Comparison of ENCODE assay signal across 23 cellular contexts in genomic region chr10:98921381-98921780, GRCh38.
DNase-seq lines count a peak whose midpoint lies in the region; ATAC-seq and TF ChIP-seq lines count a peak whose summit lies in the region.
"Had no signal": no experiment of that assay in that cellular context is flagged by ENCODE, and none has a peak within 500 bp of the region (broad histone marks: within the 10 kb centered on the region; RNA-seq: fewer than 3 reads in every experiment).

No MANE protein-coding gene starts in this region.

- H3K79me2 ChIP-seq in hepatocyte = no peaks in the 10 kb centered on the region

- no peak overlapping the region for H3K4me3 ChIP-seq in cardiac muscle cell
- no peak overlapping the region for H3K4me3 ChIP-seq in hepatocyte
- H3K4me3 ChIP-seq in vagina = no peak overlapping the region
- no peak overlapping the region for H3K4me3 ChIP-seq in left lung
- H3K4me3 ChIP-seq: MG63 had no signal

- H3K9me2 ChIP-seq in hepatocyte (replicated peaks; ENCODE audit: insufficient read depth) = no peaks in the 10 kb centered on the region

- H3K9me3 ChIP-seq in cardiac muscle cell (ENCODE audit: low read depth) (no peaks in the 10 kb centered on the region), hepatocyte (ENCODE audit: low read depth) (no peaks in the 10 kb centered on the region), vagina (no peaks in the 10 kb centered on the region), left lung (no peaks in the 10 kb centered on the region)
- H3K9me3 ChIP-seq: MG63 had no signal

- WGBS in hepatocyte (ENCODE audit: low lambda C conversion rate, missing lambda C conversion rate) = 53% methylated on average over 2 of the region's 2 CpGs

- no peak for TF ChIP-seq CTCF in cardiac muscle cell (IDR thresholded peaks at IDR 0.05; ENCODE audit: low read depth, low read length)
- no peak for TF ChIP-seq CTCF in hepatocyte (IDR thresholded peaks at IDR 0.05; ENCODE audit: poor library complexity)
- no peak for TF ChIP-seq CTCF in vagina (IDR thresholded peaks at IDR 0.05)
- TF ChIP-seq CTCF in left lung (IDR thresholded peaks at IDR 0.05) = no peak

- no peak overlapping the region for H2AFZ ChIP-seq in hepatocyte

- H4K20me1 ChIP-seq in hepatocyte (ENCODE audit: insufficient read depth, poor library complexity, severe bottlenecking) = no peaks in the 10 kb centered on the region

- peaks cover 22% of the 10 kb centered on the region for H3K4me1 ChIP-seq in cardiac muscle cell (ENCODE audit: low read depth)
- H3K4me1 ChIP-seq in hepatocyte (ENCODE audit: insufficient read depth) = peaks cover under 1% of the 10 kb centered on the region
- peaks cover 9% of the 10 kb centered on the region for H3K4me1 ChIP-seq in vagina
- no peaks in the 10 kb centered on the region for H3K4me1 ChIP-seq in left lung

- ATAC-seq in Right ventricle myocardium inferior (no peak), left lung (no peak)
- ATAC-seq: Panc1 had no signal

- DNase-seq in cardiac muscle cell (ENCODE audit: low read depth in 1 of 2, low spot score in 1 of 2) (no peak), Right ventricle myocardium inferior (ENCODE audit: missing footprints) (no peak), OCI-M1 (lab: John Stamatoyannopoulos, UW) (peak; percentile 66), hepatocyte (ENCODE audit: low spot score) (no peak), vagina (ENCODE audit: extremely low spot score in 2 of 2) (no peak), left lung (no peak)
- DNase-seq in activated CD8-positive, alpha-beta memory T cell treated with anti-CD3 and anti-CD28 coated beads for 24 hours = no peak
- DNase-seq in activated CD4-positive, CD25-positive, alpha-beta regulatory T cell treated with anti-CD3 and anti-CD28 coated beads, Interleukin-2, amount 50 U/mL, for 72 hours = no peak
- DNase-seq: AML-193; C1 segment of cervical spinal cord; Calu3; CD8-positive, alpha-beta memory T cell; DMS53; EL; GF-D8; H7; NCI-H1048; NCI-H1417 treated with DMSO at 0.1 percent for 48 hours; NCI-H187; NCI-H446 treated with DMSO at 0.1 percent for 48 hours; NK-92 treated with Interleukin-12 subunit alpha and Interleukin-12 subunit beta, amount 100 ng/mL, for 24 hours had no signal

- H3K27ac ChIP-seq in cardiac muscle cell = peak overlapping the region; percentile 46
- H3K27ac ChIP-seq in hepatocyte = peak overlapping the region; percentile 51
- peak overlapping the region; percentile 45 for H3K27ac ChIP-seq in vagina
- no peak overlapping the region for H3K27ac ChIP-seq in left lung

- H3K4me2 ChIP-seq in hepatocyte = no peak overlapping the region

- H3K36me3 ChIP-seq in cardiac muscle cell (no peaks in the 10 kb centered on the region), hepatocyte (replicated peaks; ENCODE audit: insufficient read depth, low read depth) (no peaks in the 10 kb centered on the region), vagina (no peaks in the 10 kb centered on the region), left lung (no peaks in the 10 kb centered on the region)
- H3K36me3 ChIP-seq: MG63 had no signal

- TF ChIP-seq POLR2A in vagina (IDR thresholded peaks at IDR 0.05) = no peak

- no peaks in the 10 kb centered on the region for H3K27me3 ChIP-seq in cardiac muscle cell
- H3K27me3 ChIP-seq in hepatocyte = no peaks in the 10 kb centered on the region
- no peaks in the 10 kb centered on the region for H3K27me3 ChIP-seq in vagina
- H3K27me3 ChIP-seq in left lung = no peaks in the 10 kb centered on the region
- H3K27me3 ChIP-seq: MG63 had no signal

- intact Hi-C loops in Right ventricle myocardium inferior (cut with DNase I) (no loop called here), vagina (cut with DNase I) (no loop called here), left lung (cut with DNase I) (no loop called here)

Comparison
In these comparisons a context has a peak if more than half of its experiments do, and no peak if none do; other contexts are left out.
1. H3K27ac ChIP-seq: peak in cardiac muscle cell (single experiment), hepatocyte (single experiment) and vagina (single experiment); none in left lung (0 of 2).